ENCODE assay signal across 20 cellular contexts in the genomic region with DNA sequence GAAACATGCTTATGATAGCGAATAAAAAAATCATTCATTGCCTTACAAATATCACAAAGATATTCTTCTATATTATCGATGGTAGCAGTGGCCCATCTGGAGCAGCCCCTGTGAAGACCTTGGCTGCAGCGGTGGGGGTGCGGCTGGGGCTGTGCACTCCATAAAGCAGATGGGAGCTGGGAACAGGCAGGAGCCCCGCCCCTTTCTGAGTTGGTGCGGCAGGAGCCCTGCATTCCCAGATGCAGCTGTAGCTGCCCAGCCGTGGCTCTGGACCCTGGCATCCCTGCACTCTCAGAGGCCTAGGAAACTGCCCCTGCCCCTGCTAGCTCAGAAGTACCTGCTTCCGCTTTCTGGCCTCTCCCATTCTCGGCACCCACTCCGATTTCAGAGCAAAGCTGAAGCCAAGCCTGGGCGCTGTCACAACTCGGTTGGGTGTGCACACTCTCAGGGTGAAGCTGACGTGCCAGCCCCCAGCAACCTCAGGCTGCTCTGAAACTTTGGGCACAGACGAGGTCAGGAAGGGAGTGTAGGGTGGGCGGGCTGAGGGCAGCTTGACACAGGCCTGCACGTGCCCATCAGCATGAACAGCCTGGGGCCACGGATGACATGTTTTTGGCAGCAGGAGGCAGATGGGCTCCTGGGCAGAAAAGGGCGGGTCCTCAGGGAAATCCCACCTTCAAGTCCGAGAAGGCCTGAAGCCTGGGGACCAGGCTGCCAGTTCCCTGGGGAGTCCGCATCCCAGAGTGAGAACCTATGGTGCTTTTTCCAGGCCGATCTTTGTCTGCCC.
"Had no signal": no experiment of that assay in that cellular context is flagged by ENCODE, and none has a peak within 500 bp of the region (broad histone marks: within the 10 kb centered on the region; RNA-seq: fewer than 3 reads in every experiment).

No MANE protein-coding gene starts in this region.

- H3K4me3 Mint-ChIP-seq: activated B cell treated with CpG ODN at 0.5 μM for 24 hours; activated CD4-positive, alpha-beta T cell treated with anti-CD3 and anti-CD28 coated beads for 36 hours; activated T-cell treated with anti-CD3 and anti-CD28 coated beads, Interleukin-2, amount 50 U/mL, for 24 hours; activated T-helper 17 cell treated with anti-CD3 and anti-CD28 coated beads, Interleukin-2, amount 50 U/mL, for 72 hours; dendritic cell treated with granulocyte-macrophage colony-stimulating factor and Interleukin-4, amounts not matched to agents 40 ng/mL and 50 ng/mL, for 4 days; mesothelial cell of epicardium; naive thymus-derived CD8-positive, alpha-beta T cell; neural progenitor cell; T-helper 1 cell treated with Interleukin-12 subunit alpha and Interleukin-12 subunit beta and Interleukin-4 antibody, amounts not matched to agents 30 μg/mL and 1 μg/mL, for 36 hours had no signal

- H3K9me3 Mint-ChIP-seq: T-helper 1 cell treated with Interleukin-12 subunit alpha and Interleukin-12 subunit beta and Interleukin-4 antibody, amounts not matched to agents 30 μg/mL and 1 μg/mL, for 36 hours had no signal

- H3K36me3 Mint-ChIP-seq: activated naive CD4-positive, alpha-beta T cell treated with anti-CD3 and anti-CD28 coated beads, Interleukin-2, amount 50 U/mL, for 72 hours; mesothelial cell of epicardium; neural progenitor cell had no signal

- DNase-seq: activated B cell treated with CpG ODN at 0.5 μM for 24 hours; activated CD4-positive, alpha-beta T cell treated with anti-CD3 and anti-CD28 coated beads for 36 hours; activated CD4-positive, alpha-beta T cell treated with anti-CD3 and anti-CD28 coated beads, Interleukin-2, amount 50 U/mL, for 4 hours; activated CD8-positive, alpha-beta memory T cell treated with anti-CD3 and anti-CD28 coated beads for 24 hours; activated CD8-positive, alpha-beta memory T cell treated with anti-CD3 and anti-CD28 coated beads, Interleukin-2, amount 50 U/mL, for 4 hours; activated T-cell treated with anti-CD3 and anti-CD28 coated beads, Interleukin-2, amount 50 U/mL, for 24 hours; effector CD4-positive, alpha-beta T cell; naive thymus-derived CD8-positive, alpha-beta T cell; retina; stimulated activated CD4-positive, alpha-beta T cell treated with anti-CD3 and anti-CD28 coated beads, Interleukin-12 subunit alpha, Interleukin-12 subunit beta, amount 100 ng/mL, for 4 hours; stimulated activated CD4-positive, alpha-beta T cell treated with anti-CD3 and anti-CD28 coated beads, Interleukin-4, amount 100 ng/mL, for 4 hours; transverse colon had no signal

- H3K27ac Mint-ChIP-seq: activated B cell treated with CpG ODN at 0.5 μM for 24 hours; activated CD4-positive, alpha-beta T cell treated with anti-CD3 and anti-CD28 coated beads for 36 hours; activated T-cell treated with anti-CD3 and anti-CD28 coated beads, Interleukin-2, amount 50 U/mL, for 24 hours; activated T-helper 17 cell treated with anti-CD3 and anti-CD28 coated beads, Interleukin-2, amount 50 U/mL, for 72 hours; dendritic cell treated with granulocyte-macrophage colony-stimulating factor and Interleukin-4, amounts not matched to agents 40 ng/mL and 50 ng/mL, for 4 days; mesothelial cell of epicardium; naive thymus-derived CD8-positive, alpha-beta T cell; progenitor cell of endocrine pancreas; T-helper 1 cell treated with Interleukin-12 subunit alpha and Interleukin-12 subunit beta and Interleukin-4 antibody, amounts not matched to agents 30 μg/mL and 1 μg/mL, for 36 hours had no signal

- H3K4me1 Mint-ChIP-seq: activated B cell treated with CpG ODN at 0.5 μM for 24 hours; activated CD4-positive, alpha-beta T cell treated with anti-CD3 and anti-CD28 coated beads for 36 hours; activated T-helper 17 cell treated with anti-CD3 and anti-CD28 coated beads, Interleukin-2, amount 50 U/mL, for 72 hours; mesothelial cell of epicardium; naive thymus-derived CD8-positive, alpha-beta T cell; neural progenitor cell had no signal

- ATAC-seq: activated CD4-positive, alpha-beta T cell treated with anti-CD3 and anti-CD28 coated beads for 36 hours; activated naive CD4-positive, alpha-beta T cell treated with anti-CD3 and anti-CD28 coated beads, Interleukin-2, amount 50 U/mL, for 72 hours; activated T-helper 17 cell treated with anti-CD3 and anti-CD28 coated beads, Interleukin-2, amount 50 U/mL, for 72 hours; left lobe of liver; naive thymus-derived CD8-positive, alpha-beta T cell had no signal

- H3K27me3 ChIP-seq: neural progenitor cell, transverse colon had no signal

- H3K4me1 ChIP-seq: neural progenitor cell, transverse colon had no signal

- H3K4me3 ChIP-seq: neural progenitor cell, transverse colon had no signal

- H3K36me3 ChIP-seq: neural progenitor cell, transverse colon had no signal

- H3K27me3 Mint-ChIP-seq: activated B cell treated with CpG ODN at 0.5 μM for 24 hours; activated CD4-positive, alpha-beta T cell treated with anti-CD3 and anti-CD28 coated beads for 36 hours; activated T-cell treated with anti-CD3 and anti-CD28 coated beads, Interleukin-2, amount 50 U/mL, for 24 hours; activated T-helper 17 cell treated with anti-CD3 and anti-CD28 coated beads, Interleukin-2, amount 50 U/mL, for 72 hours; dendritic cell treated with granulocyte-macrophage colony-stimulating factor and Interleukin-4, amounts not matched to agents 40 ng/mL and 50 ng/mL, for 4 days; naive thymus-derived CD8-positive, alpha-beta T cell; progenitor cell of endocrine pancreas had no signal

- H3K27ac ChIP-seq: neural progenitor cell, transverse colon had no signal
